In the genomic region with DNA sequence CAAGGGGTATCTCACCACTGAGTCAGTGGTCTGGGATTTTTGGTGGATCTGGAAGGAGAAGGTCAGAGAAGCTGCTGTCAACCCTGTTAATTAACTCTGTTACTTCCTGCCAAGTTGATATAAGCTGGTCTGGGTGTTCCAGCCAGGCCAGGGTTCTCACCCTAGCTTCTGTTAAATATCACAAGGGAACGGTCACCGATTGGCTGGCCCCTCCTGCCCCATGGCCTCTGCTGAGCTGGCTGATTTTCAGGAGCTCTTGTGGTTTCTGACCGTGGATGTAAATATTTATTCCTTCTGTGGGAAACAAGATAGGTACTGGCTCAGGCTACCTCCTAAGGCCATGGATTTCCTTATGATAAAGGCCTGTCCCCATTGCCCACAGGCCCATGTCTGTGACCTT, we compare ENCODE assay signal across 22 cellular contexts. TPM values are rescaled to one million over a fixed set of nuclear protein-coding genes. Genes with fewer than 3 reads are reported as not detected.
A peak's percentile ranks its signal among the peaks of the same experiment; 100 is the strongest.
DNase-seq lines count a peak whose midpoint lies in the region; ATAC-seq, FAIRE-seq and TF ChIP-seq lines count a peak whose summit lies in the region.
"Had no signal": no experiment of that assay in that cellular context is flagged by ENCODE, and none has a peak within 500 bp of the region (broad histone marks: within the 10 kb centered on the region; RNA-seq: fewer than 3 reads in every experiment).

No MANE protein-coding gene starts in this region.

- POLR2A ChIA-PET in Caco-2 (lab: Charles Lee): no interaction called here
- POLR2A ChIA-PET in K562 (lab: Yijun Ruan, JAX): interaction anchor here (0.8 kb wide), 1 partner anchor 14 kb away, joined by 4 read pairs; no protein-coding TSS in a partner anchor

- CTCF ChIA-PET in Caco-2 (lab: Charles Lee): no interaction called here
- CTCF ChIA-PET in K562 (lab: Yijun Ruan, JAX; ENCODE audit: low intra/inter-chr PET ratio): no interaction called here

- H3K36me3 Mint-ChIP-seq in Caco-2 (ENCODE audit: insufficient read depth, unreplicated experiment): no peaks in the 10 kb centered on the region
- H3K36me3 Mint-ChIP-seq in GM23338 (ENCODE audit: low read depth): peaks cover 17% of the 10 kb centered on the region
- H3K36me3 Mint-ChIP-seq: CD4-positive, CD25-positive, alpha-beta regulatory T cell had no signal

- H4K20me1 ChIP-seq in K562 (replicated peaks; ENCODE audit: control insufficient read depth, insufficient read depth, low read length) (no peaks in the 10 kb centered on the region), GM23338 (replicated peaks; ENCODE audit: insufficient read depth) (no peaks in the 10 kb centered on the region)

- no peaks in the 10 kb centered on the region for H3K9me3 ChIP-seq in Caco-2
- no peaks in the 10 kb centered on the region for H3K9me3 ChIP-seq in K562 (replicated peaks; ENCODE audit: control insufficient read depth, insufficient read depth, low read depth, low read length)
- H3K9me3 ChIP-seq: prostate gland, transverse colon had no signal

- intact Hi-C loops in Caco-2 (cut with micrococcal nuclease; ENCODE audit: unreplicated experiment) (no loop called here), K562 (cut with micrococcal nuclease) (no loop called here)

- H2AFZ ChIP-seq in K562 (ENCODE audit: low read depth, low read length): no peak overlapping the region
- H2AFZ ChIP-seq in GM23338: no peak overlapping the region

- H3K4me1 ChIP-seq in Caco-2 (peaks cover 19% of the 10 kb centered on the region), K562 (replicated peaks in 1 of 2; ENCODE audit: control insufficient read depth in 2 of 2, insufficient read depth in 2 of 2, low read length in 2 of 2) (peaks cover 19 to 29% of the 10 kb centered on the region in 2 experiments; a peak in 4 of 5 replicates), GM23338 (ENCODE audit: insufficient read depth) (peaks cover 11% of the 10 kb centered on the region)
- H3K4me1 ChIP-seq: prostate gland had no signal

- peak overlapping the region in 1 of 2 experiments; percentile 75; a peak in 2 of 4 replicates for H3K9ac ChIP-seq in K562 (ENCODE audit: insufficient read depth in 1 of 2, low read depth in 2 of 2, low read length in 2 of 2)

- WGBS in K562 (ENCODE audit: insufficient coverage, low coverage, missing lambda C conversion rate): 5% methylated on average over 3 of the region's 3 CpGs

- H3K79me2 ChIP-seq in K562 (ENCODE audit: control insufficient read depth, insufficient read depth, low read length): no peaks in the 10 kb centered on the region
- H3K79me2 ChIP-seq in GM23338 (replicated peaks; ENCODE audit: insufficient read depth): no peaks in the 10 kb centered on the region

- ATAC-seq in K562 (no peak), HG02642 (IDR thresholded peaks at IDR 0.05; ENCODE audit: poor library complexity, unreplicated experiment) (no peak), GM23338 (no peak)
- ATAC-seq: activated CD4-positive, alpha-beta T cell treated with anti-CD3 and anti-CD28 coated beads for 36 hours; left cardiac atrium; Right ventricle myocardium inferior; stimulated activated naive CD8-positive, alpha-beta T cell treated with anti-CD3 and anti-CD28 coated beads, Interleukin-15, amount 100 ng/mL, for 72 hours had no signal

- H3K9me3 Mint-ChIP-seq in Caco-2 (ENCODE audit: unreplicated experiment) (no peaks in the 10 kb centered on the region), GM23338 (peaks cover 19% of the 10 kb centered on the region; the same call in 2 of the 3 replicates)
- H3K9me3 Mint-ChIP-seq: CD4-positive, CD25-positive, alpha-beta regulatory T cell; nephron; stimulated activated naive CD8-positive, alpha-beta T cell treated with anti-CD3 and anti-CD28 coated beads, Interleukin-15, amount 100 ng/mL, for 72 hours had no signal

- H3K9me1 ChIP-seq in K562 (ENCODE audit: control insufficient read depth, insufficient read depth, low read length): peaks cover 3% of the 10 kb centered on the region

- FAIRE-seq in K562 (lab: Jason Lieb, UNC): peak; percentile 71
- FAIRE-seq: colon had no signal

- H3K4me1 Mint-ChIP-seq in Caco-2 (ENCODE audit: low read depth, unreplicated experiment): peaks cover 11% of the 10 kb centered on the region
- H3K4me1 Mint-ChIP-seq in GM23338: peaks cover 35% of the 10 kb centered on the region

- H3F3A ChIP-seq in GM23338 (replicated peaks; ENCODE audit: low read depth): peaks cover 15% of the 10 kb centered on the region

- H3K27me3 ChIP-seq in Caco-2 (replicated peaks; ENCODE audit: control insufficient read depth, insufficient read depth, low read length) (no peaks in the 10 kb centered on the region), K562 (ENCODE audit: control insufficient read depth in 2 of 2, insufficient read depth in 2 of 2, low read length in 2 of 2) (peaks cover 24 to 34% of the 10 kb centered on the region in 2 experiments), GM23338 (ENCODE audit: insufficient read depth) (no peaks in the 10 kb centered on the region)

- H3K27me3 Mint-ChIP-seq in Caco-2 (ENCODE audit: insufficient read depth, unreplicated experiment) (no peaks in the 10 kb centered on the region), GM23338 (ENCODE audit: insufficient read depth, low read depth, poor library complexity) (peaks cover 22% of the 10 kb centered on the region)

- TF ChIP-seq CTCF in Caco-2 (IDR thresholded peaks at IDR 0.05; ENCODE audit: insufficient read depth in 1 of 2, low read depth in 1 of 2, low read length in 1 of 2, severe bottlenecking in 1 of 2, unreplicated experiment in 1 of 2) (no peak), K562 (IDR thresholded peaks at IDR 0.05 in 2 of 3, conservative IDR thresholded peaks at IDR 0.05 in 1 of 3; ENCODE audit: insufficient read depth in 2 of 3, low read depth in 1 of 3, low read length in 3 of 3) (no peak), GM23338 (conservative IDR thresholded peaks at IDR 0.05; ENCODE audit: low read depth in 2 of 2) (no peak)

- no peak for TF ChIP-seq EP300 in K562 (IDR thresholded peaks at IDR 0.05; ENCODE audit: low read length)

- no peak overlapping the region for H3K4me2 ChIP-seq in K562 (ENCODE audit: insufficient read depth, low read length)
- H3K4me2 ChIP-seq in GM23338: no peak overlapping the region

- DNase-seq in Caco-2 (no peak), K562 (ENCODE audit: extremely low read depth in 1 of 4, low spot score in 3 of 4) (no peak), mucosa of gallbladder (ENCODE audit: low spot score) (peak; percentile 44), OCI-M1 (lab: John Stamatoyannopoulos, UW) (no peak), GM23338 (ENCODE audit: low spot score) (no peak)
- DNase-seq: ACHN; activated CD4-positive, alpha-beta T cell treated with anti-CD3 and anti-CD28 coated beads for 36 hours; CD4-positive, CD25-positive, alpha-beta regulatory T cell; glutamatergic neuron; left cardiac atrium; midbrain; NCI-H1694 treated with DMSO at 0.1 percent for 48 hours; NCI-H748 treated with DMSO at 0.1 percent for 48 hours; stimulated activated naive CD8-positive, alpha-beta T cell treated with anti-CD3 and anti-CD28 coated beads, Interleukin-15, amount 100 ng/mL, for 72 hours; SW 1271; transverse colon had no signal

- no peak overlapping the region for H3K27ac ChIP-seq in K562 (ENCODE audit: extremely low read depth, low read depth, low read length)
- no peak overlapping the region for H3K27ac ChIP-seq in GM23338 (ENCODE audit: low read depth)
- H3K27ac ChIP-seq: prostate gland, transverse colon had no signal

- in situ Hi-C loops in K562 (cut with MboI): no loop called here

- peak overlapping the region; percentile 66 for H3K27ac Mint-ChIP-seq in Caco-2 (ENCODE audit: unreplicated experiment)
- H3K27ac Mint-ChIP-seq in GM23338: no peak overlapping the region
- H3K27ac Mint-ChIP-seq: activated CD4-positive, alpha-beta T cell treated with anti-CD3 and anti-CD28 coated beads for 36 hours; nephron had no signal

- TF ChIP-seq RAD21 in K562 (CRISPR knock-in tag; conservative IDR thresholded peaks at IDR 0.05 in 1 of 2, IDR thresholded peaks at IDR 0.05 in 1 of 2): no peak

- no peak overlapping the region for H3K4me3 Mint-ChIP-seq in Caco-2 (ENCODE audit: unreplicated experiment)
- H3K4me3 Mint-ChIP-seq in GM23338: no peak overlapping the region
- H3K4me3 Mint-ChIP-seq: activated CD4-positive, alpha-beta T cell treated with anti-CD3 and anti-CD28 coated beads for 36 hours; brain; nephron had no signal

- BruUV-seq in Caco-2 (replicated peaks; lab: Mats Ljungman, UMichigan): no TSS peak
- BruUV-seq in K562 (replicated peaks; lab: Mats Ljungman, UMichigan): no TSS peak

- H3K36me3 ChIP-seq in Caco-2 (ENCODE audit: control insufficient read depth, insufficient read depth, low read length) (no peaks in the 10 kb centered on the region), K562 (ENCODE audit: control insufficient read depth, insufficient read depth, low read length) (no peaks in the 10 kb centered on the region), GM23338 (ENCODE audit: insufficient read depth) (no peaks in the 10 kb centered on the region)
- H3K36me3 ChIP-seq: prostate gland, transverse colon had no signal

- no peak for TF ChIP-seq POLR2A in K562 (conservative IDR thresholded peaks at IDR 0.05)

- H3K4me3 ChIP-seq in Caco-2 (ENCODE audit: low read depth, low read length): no peak overlapping the region
- no peak overlapping the region for H3K4me3 ChIP-seq in K562
- H3K4me3 ChIP-seq in GM23338: no peak overlapping the region
- H3K4me3 ChIP-seq: prostate gland, transverse colon had no signal

- H3K9me2 ChIP-seq in GM23338 (ENCODE audit: insufficient read depth): no peaks in the 10 kb centered on the region

RNA-seq across cellular contexts. Expression of a gene that starts 1.0 kb away (rescaled TPM):
- total RNA-seq in Caco-2 (2022) (5.3 and 6.2 TPM in 2 replicates), K562 (2014; rRNA removed) (0.04 TPM in 1 of 2 replicates, not detected in the other), K562 (2014; rRNA removed; fragmentation: Illumina TruSeq; extraction: Trizol) (not detected in 2 replicates), K562 (2015; rRNA removed; fragmentation: Illumina TruSeq; extraction: Trizol) (0.04 TPM in 1 of 2 replicates, not detected in the other), K562 (2021) (0.07 TPM in 1 of 2 replicates, not detected in the other), mucosa of gallbladder (7.1 TPM)
- 0.51 and 1.4 TPM in 2 replicates for total RNA-seq in K562 (2011; cell fraction: chromatin; rRNA removed; ENCODE audit: low replicate concordance)
- total RNA-seq in K562 (2011; cell fraction: nucleolus; rRNA removed): 0.53 and 0.83 TPM in 2 replicates
- total RNA-seq in K562 (2011; cell fraction: nucleoplasm; rRNA removed): 0.44 and 1.4 TPM in 2 replicates
- polyA plus RNA-seq in K562 (2011; rRNA removed) (0.16 and 0.20 TPM in 2 replicates), K562 (2014; fragmentation: Illumina TruSeq; extraction: Trizol) (0.03 TPM in 1 of 2 replicates, not detected in the other), K562 (2014; fragmentation: Nextera tagmentation; extraction: Ambion mirVana) (not detected), K562 (2014; rRNA removed) (0.04 and 0.26 TPM in 2 replicates), GM23338 (2016; fragmentation: Nextera tagmentation; extraction: Ambion mirVana) (4.4 and 6.0 TPM in 2 replicates)
- polyA plus RNA-seq in K562 (2011; cell fraction: cytosol; rRNA removed): 0.10 and 0.16 TPM in 2 replicates
- 1.2 and 1.3 TPM in 2 replicates for polyA plus RNA-seq in K562 (2011; cell fraction: nucleus; rRNA removed)
- 0.29 and 1.0 TPM in 2 replicates for polyA plus RNA-seq in K562 (2012)
- not detected in 2 replicates for polyA minus RNA-seq in K562 (2011; rRNA and poly(A)+ RNA removed)
- polyA minus RNA-seq in K562 (2011; cell fraction: cytosol; rRNA and poly(A)+ RNA removed): not detected in 2 replicates
- 0.33 and 0.40 TPM in 2 replicates for polyA minus RNA-seq in K562 (2011; cell fraction: nucleus; rRNA and poly(A)+ RNA removed)
- total RNA-seq in GM23338 (2014; rRNA removed; shearing (Covaris generic)): 3.1 and 6.0 TPM in 2 replicates

RNA-seq across cellular contexts. Expression of a gene that starts 5.4 kb away (rescaled TPM):
- total RNA-seq in Caco-2 (2022): 43.6 and 44.1 TPM in 2 replicates
- 33.3 and 49.1 TPM in 2 replicates for total RNA-seq in K562 (2011; cell fraction: chromatin; rRNA removed; ENCODE audit: low replicate concordance)
- 33.0 and 38.9 TPM in 2 replicates for total RNA-seq in K562 (2011; cell fraction: nucleolus; rRNA removed)
- 25.6 and 35.8 TPM in 2 replicates for total RNA-seq in K562 (2011; cell fraction: nucleoplasm; rRNA removed)
- 70.5 and 72.9 TPM in 2 replicates for total RNA-seq in K562 (2014; rRNA removed)
- 19.6 and 21.6 TPM in 2 replicates for total RNA-seq in K562 (2014; rRNA removed; fragmentation: Illumina TruSeq; extraction: Trizol)
- 31.1 and 31.3 TPM in 2 replicates for total RNA-seq in K562 (2015; rRNA removed; fragmentation: Illumina TruSeq; extraction: Trizol)
- total RNA-seq in K562 (2021): 56.4 and 57.9 TPM in 2 replicates
- 23.9 and 29.2 TPM in 2 replicates for polyA plus RNA-seq in K562 (2011; rRNA removed)
- 26.2 and 39.1 TPM in 2 replicates for polyA plus RNA-seq in K562 (2011; cell fraction: cytosol; rRNA removed)
- 19.8 and 27.2 TPM in 2 replicates for polyA plus RNA-seq in K562 (2011; cell fraction: nucleus; rRNA removed)
- 22.0 and 39.1 TPM in 2 replicates for polyA plus RNA-seq in K562 (2012)
- 40.9 and 45.1 TPM in 2 replicates for polyA plus RNA-seq in K562 (2014; fragmentation: Illumina TruSeq; extraction: Trizol)
- polyA plus RNA-seq in K562 (2014; fragmentation: Nextera tagmentation; extraction: Ambion mirVana): 1 to 10 TPM; 3.4 to 5.0 TPM
- polyA plus RNA-seq in K562 (2014; rRNA removed): 58.8 and 62.3 TPM in 2 replicates
- polyA minus RNA-seq in K562 (2011; rRNA and poly(A)+ RNA removed): 22.5 and 31.4 TPM in 2 replicates
- 17.9 and 24.8 TPM in 2 replicates for polyA minus RNA-seq in K562 (2011; cell fraction: cytosol; rRNA and poly(A)+ RNA removed)
- 13.6 and 16.7 TPM in 2 replicates for polyA minus RNA-seq in K562 (2011; cell fraction: nucleus; rRNA and poly(A)+ RNA removed)
- total RNA-seq in mucosa of gallbladder: 27.5 TPM
- 34.3 and 36.3 TPM in 2 replicates for total RNA-seq in GM23338 (2014; rRNA removed; shearing (Covaris generic))
- polyA plus RNA-seq in GM23338 (2016; fragmentation: Nextera tagmentation; extraction: Ambion mirVana): 31.1 and 38.1 TPM in 2 replicates

RNA-seq across cellular contexts. Expression of a gene that starts 36.6 kb away (rescaled TPM):
- total RNA-seq in Caco-2 (2022) (26.0 and 27.0 TPM in 2 replicates), K562 (2014; rRNA removed) (1.1 and 1.2 TPM in 2 replicates), K562 (2014; rRNA removed; fragmentation: Illumina TruSeq; extraction: Trizol) (0.11 and 0.13 TPM in 2 replicates), K562 (2015; rRNA removed; fragmentation: Illumina TruSeq; extraction: Trizol) (0.54 and 0.64 TPM in 2 replicates), K562 (2021) (1.4 and 1.8 TPM in 2 replicates), mucosa of gallbladder (79.3 TPM)
- 2.9 and 4.1 TPM in 2 replicates for total RNA-seq in K562 (2011; cell fraction: chromatin; rRNA removed; ENCODE audit: low replicate concordance)
- 3.4 and 4.7 TPM in 2 replicates for total RNA-seq in K562 (2011; cell fraction: nucleolus; rRNA removed)
- total RNA-seq in K562 (2011; cell fraction: nucleoplasm; rRNA removed): 3.2 and 5.5 TPM in 2 replicates
- polyA plus RNA-seq in K562 (2011; rRNA removed) (0.87 and 1.2 TPM in 2 replicates), K562 (2014; fragmentation: Illumina TruSeq; extraction: Trizol) (0.16 and 0.37 TPM in 2 replicates), K562 (2014; fragmentation: Nextera tagmentation; extraction: Ambion mirVana) (not detected), K562 (2014; rRNA removed) (1.1 and 1.4 TPM in 2 replicates), GM23338 (2016; fragmentation: Nextera tagmentation; extraction: Ambion mirVana) (4.5 and 5.8 TPM in 2 replicates)
- 0.77 and 1.1 TPM in 2 replicates for polyA plus RNA-seq in K562 (2011; cell fraction: cytosol; rRNA removed)
- 1.3 and 2.3 TPM in 2 replicates for polyA plus RNA-seq in K562 (2011; cell fraction: nucleus; rRNA removed)
- 0.89 and 3.8 TPM in 2 replicates for polyA plus RNA-seq in K562 (2012)
- 0.57 and 0.70 TPM in 2 replicates for polyA minus RNA-seq in K562 (2011; rRNA and poly(A)+ RNA removed)
- polyA minus RNA-seq in K562 (2011; cell fraction: cytosol; rRNA and poly(A)+ RNA removed): 0.67 and 0.82 TPM in 2 replicates
- 1.7 and 1.8 TPM in 2 replicates for polyA minus RNA-seq in K562 (2011; cell fraction: nucleus; rRNA and poly(A)+ RNA removed)
- total RNA-seq in GM23338 (2014; rRNA removed; shearing (Covaris generic)): 12.0 and 18.2 TPM in 2 replicates

RNA-seq across cellular contexts. Expression of a gene that starts 47.0 kb away (rescaled TPM):
- total RNA-seq in Caco-2 (2022): 3.4 and 4.1 TPM in 2 replicates
- 1.6 and 2.8 TPM in 2 replicates for total RNA-seq in K562 (2011; cell fraction: chromatin; rRNA removed; ENCODE audit: low replicate concordance)
- total RNA-seq in K562 (2011; cell fraction: nucleolus; rRNA removed): 0.50 and 0.92 TPM in 2 replicates
- 0.69 and 1.3 TPM in 2 replicates for total RNA-seq in K562 (2011; cell fraction: nucleoplasm; rRNA removed)
- 0.53 TPM in 1 of 2 replicates, not detected in the other for total RNA-seq in K562 (2014; rRNA removed)
- 0.19 and 0.36 TPM in 2 replicates for total RNA-seq in K562 (2014; rRNA removed; fragmentation: Illumina TruSeq; extraction: Trizol)
- total RNA-seq in K562 (2015; rRNA removed; fragmentation: Illumina TruSeq; extraction: Trizol): 0.26 and 0.65 TPM in 2 replicates
- 0.20 and 0.33 TPM in 2 replicates for total RNA-seq in K562 (2021)
- polyA plus RNA-seq in K562 (2011; rRNA removed): 0.60 and 1.2 TPM in 2 replicates
- 0.60 and 0.85 TPM in 2 replicates for polyA plus RNA-seq in K562 (2011; cell fraction: cytosol; rRNA removed)
- polyA plus RNA-seq in K562 (2011; cell fraction: nucleus; rRNA removed): 0.60 and 0.86 TPM in 2 replicates
- polyA plus RNA-seq in K562 (2012): 0.82 and 1.7 TPM in 2 replicates
- 0.25 and 1.0 TPM in 2 replicates for polyA plus RNA-seq in K562 (2014; fragmentation: Illumina TruSeq; extraction: Trizol)
- under 1 TPM in 1 of 2 experiments, not detected in 1; 0.10 TPM for polyA plus RNA-seq in K562 (2014; fragmentation: Nextera tagmentation; extraction: Ambion mirVana)
- polyA plus RNA-seq in K562 (2014; rRNA removed): 0.13 and 0.61 TPM in 2 replicates
- polyA minus RNA-seq in K562 (2011; rRNA and poly(A)+ RNA removed): 0.39 and 0.81 TPM in 2 replicates
- polyA minus RNA-seq in K562 (2011; cell fraction: cytosol; rRNA and poly(A)+ RNA removed): 0.86 TPM in 1 of 2 replicates, not detected in the other
- polyA minus RNA-seq in K562 (2011; cell fraction: nucleus; rRNA and poly(A)+ RNA removed): 0.27 and 0.44 TPM in 2 replicates
- total RNA-seq in mucosa of gallbladder: 1.1 TPM
- not detected in 2 replicates for total RNA-seq in GM23338 (2014; rRNA removed; shearing (Covaris generic))
- 0.57 TPM in 1 of 2 replicates, not detected in the other for polyA plus RNA-seq in GM23338 (2016; fragmentation: Nextera tagmentation; extraction: Ambion mirVana)

RNA-seq across cellular contexts. Expression of a gene that starts 47.4 kb away (rescaled TPM):
- total RNA-seq in Caco-2 (2022): 239 and 253 TPM in 2 replicates
- total RNA-seq in K562 (2011; cell fraction: chromatin; rRNA removed; ENCODE audit: low replicate concordance): 165 and 371 TPM in 2 replicates
- 360 and 416 TPM in 2 replicates for total RNA-seq in K562 (2011; cell fraction: nucleolus; rRNA removed)
- total RNA-seq in K562 (2011; cell fraction: nucleoplasm; rRNA removed): 387 and 460 TPM in 2 replicates
- 158 and 200 TPM in 2 replicates for total RNA-seq in K562 (2014; rRNA removed)
- 110 and 137 TPM in 2 replicates for total RNA-seq in K562 (2014; rRNA removed; fragmentation: Illumina TruSeq; extraction: Trizol)
- total RNA-seq in K562 (2015; rRNA removed; fragmentation: Illumina TruSeq; extraction: Trizol): 128 and 130 TPM in 2 replicates
- total RNA-seq in K562 (2021): 175 and 181 TPM in 2 replicates
- 174 and 176 TPM in 2 replicates for polyA plus RNA-seq in K562 (2011; rRNA removed)
- polyA plus RNA-seq in K562 (2011; cell fraction: cytosol; rRNA removed): 241 and 245 TPM in 2 replicates
- polyA plus RNA-seq in K562 (2011; cell fraction: nucleus; rRNA removed): 131 and 161 TPM in 2 replicates
- 137 and 203 TPM in 2 replicates for polyA plus RNA-seq in K562 (2012)
- polyA plus RNA-seq in K562 (2014; fragmentation: Illumina TruSeq; extraction: Trizol): 144 and 148 TPM in 2 replicates
- 10 to 100 TPM in 1 of 2 experiments, 1 to 10 TPM in 1; 8.4 to 13.5 TPM for polyA plus RNA-seq in K562 (2014; fragmentation: Nextera tagmentation; extraction: Ambion mirVana)
- polyA plus RNA-seq in K562 (2014; rRNA removed): 116 and 147 TPM in 2 replicates
- 117 and 140 TPM in 2 replicates for polyA minus RNA-seq in K562 (2011; rRNA and poly(A)+ RNA removed)
- polyA minus RNA-seq in K562 (2011; cell fraction: cytosol; rRNA and poly(A)+ RNA removed): 116 and 143 TPM in 2 replicates
- polyA minus RNA-seq in K562 (2011; cell fraction: nucleus; rRNA and poly(A)+ RNA removed): 25.7 and 40.3 TPM in 2 replicates
- 212 TPM for total RNA-seq in mucosa of gallbladder
- 242 and 261 TPM in 2 replicates for total RNA-seq in GM23338 (2014; rRNA removed; shearing (Covaris generic))
- 66.3 and 67.7 TPM in 2 replicates for polyA plus RNA-seq in GM23338 (2016; fragmentation: Nextera tagmentation; extraction: Ambion mirVana)
